Comparison of ENCODE assay signal across 8 cellular contexts in the genomic region with DNA sequence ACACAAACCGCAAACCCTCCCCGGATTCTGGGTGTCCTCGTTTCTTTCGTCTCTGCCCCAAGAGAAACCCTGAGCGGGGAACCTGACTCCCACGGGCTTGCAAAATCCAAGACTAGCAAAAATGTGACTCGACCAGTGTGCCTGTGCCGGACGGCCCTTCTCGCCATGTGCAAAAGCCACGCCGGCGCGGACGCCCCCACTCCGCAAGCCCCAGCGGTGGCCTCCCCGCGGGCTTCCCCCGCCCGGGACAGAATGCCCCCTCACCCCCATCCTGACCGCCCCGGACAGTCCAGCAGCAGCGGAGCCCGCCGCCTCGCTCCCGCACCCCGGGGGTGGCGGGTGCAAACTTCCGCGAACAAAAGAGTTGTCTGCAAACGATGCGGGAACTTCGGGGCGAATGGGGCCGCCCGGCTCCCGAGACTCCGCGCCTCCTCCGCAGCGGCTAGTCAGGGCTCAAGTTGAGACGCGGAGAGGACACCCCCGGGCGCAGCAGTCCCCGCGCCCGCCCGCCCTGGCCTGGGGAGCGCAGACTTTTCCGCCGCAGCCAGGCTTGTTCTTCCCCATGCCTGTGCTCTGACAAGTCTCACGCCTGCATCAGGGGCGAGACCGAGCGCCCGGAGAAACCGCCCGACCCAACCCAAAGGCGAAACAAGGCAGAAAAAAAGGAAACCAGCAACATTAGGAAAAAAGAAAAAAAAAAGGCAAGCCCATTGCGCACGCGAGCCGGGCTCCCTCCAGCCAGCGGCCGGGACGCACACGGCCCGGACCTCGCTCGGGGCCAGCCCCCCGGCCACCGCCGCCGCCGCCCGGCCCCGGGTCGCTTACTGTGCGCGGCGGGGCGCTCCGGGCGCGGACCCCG. TPM values are rescaled to one million over a fixed set of nuclear protein-coding genes. Genes with fewer than 3 reads are reported as not detected.
DNase-seq lines count a peak whose midpoint lies in the region; ATAC-seq and TF ChIP-seq lines count a peak whose summit lies in the region.

No MANE protein-coding gene starts in this region.

- H3K9me3 Mint-ChIP-seq in CD14-positive monocyte: no peaks in the 10 kb centered on the region

- peak overlapping the region; percentile 73 for H3K4me3 ChIP-seq in NB4 (ENCODE audit: low read depth, low read length)
- peak overlapping the region; percentile 86 for H3K4me3 ChIP-seq in adipocyte (ENCODE audit: low read length)
- H3K4me3 ChIP-seq in skeletal muscle cell (ENCODE audit: low read depth, low read length): peak overlapping the region; percentile 60

- TF ChIP-seq POLR2A in NB4 (IDR thresholded peaks at IDR 0.05; ENCODE audit: extremely low read depth, insufficient read length): no peak

- intact Hi-C loops in CD14-positive monocyte (cut with micrococcal nuclease): loop anchor here (2.0 to 5.0 kb wide), 6 partner anchors 25 to 213 kb away; no protein-coding TSS in a partner anchor

- no peak for DNase-seq in CD14-positive monocyte (ENCODE audit: low spot score)
- peak; percentile 88 for DNase-seq in NB4 (ENCODE audit: low read depth)
- DNase-seq in adipocyte (ENCODE audit: low read depth): peak; percentile 75
- peak; percentile 59 for DNase-seq in hepatic stellate cell (ENCODE audit: low spot score)
- DNase-seq in skeletal muscle cell (ENCODE audit: low read depth): no peak
- DNase-seq in KG1 (lab: John Stamatoyannopoulos, UW): no peak
- DNase-seq in NCI-H524 treated with DMSO at 0.1 percent for 48 hours (lab: John Stamatoyannopoulos, UW): no peak

- H3K4me3 Mint-ChIP-seq in CD14-positive monocyte: peak overlapping the region; percentile 99 to 100

- peaks cover 60% of the 10 kb centered on the region for H3K4me1 ChIP-seq in adipocyte (ENCODE audit: control insufficient read depth, insufficient read depth, low read length)

- peak; percentile 7 for ATAC-seq in GM21360 (IDR thresholded peaks at IDR 0.05; ENCODE audit: unreplicated experiment)

- peaks cover 2% of the 10 kb centered on the region in 3 donors for H3K27me3 Mint-ChIP-seq in CD14-positive monocyte (ENCODE audit: low read depth in 3 of 3)

- H3K4me1 Mint-ChIP-seq in CD14-positive monocyte: peaks cover 50% of the 10 kb centered on the region

- no peaks in the 10 kb centered on the region for H3K27me3 ChIP-seq in adipocyte (replicated peaks; ENCODE audit: control insufficient read depth, insufficient read depth, low read length)

- H3K9ac ChIP-seq in adipocyte (ENCODE audit: low read length): peak overlapping the region; percentile 88

- TF ChIP-seq CTCF in CD14-positive monocyte (IDR thresholded peaks at IDR 0.05): no peak
- no peak for TF ChIP-seq CTCF in NB4 (IDR thresholded peaks at IDR 0.05; ENCODE audit: low read depth, low read length)

- H3K36me3 ChIP-seq in adipocyte (ENCODE audit: control insufficient read depth, insufficient read depth, low read length, severe bottlenecking): no peaks in the 10 kb centered on the region

- peaks cover 29 to 30% of the 10 kb centered on the region in 2 donors for H3K36me3 Mint-ChIP-seq in CD14-positive monocyte

- H3K9me3 ChIP-seq in adipocyte (ENCODE audit: control insufficient read depth, low read length): no peaks in the 10 kb centered on the region

- peak overlapping the region; percentile 89 to 98 (median 95) for H3K27ac Mint-ChIP-seq in CD14-positive monocyte

RNA-seq across cellular contexts. Expression of a gene that starts 0.8 kb away (rescaled TPM):
- polyA plus RNA-seq in CD14-positive monocyte: 10 to 100 TPM in 1 of 2 donors, 1 to 10 TPM in 1; 5.8 to 12.6 TPM

RNA-seq across cellular contexts. Expression of a gene that starts 48.3 kb away (rescaled TPM):
- 10 to 100 TPM in 1 of 2 donors, 1 to 10 TPM in 1; 8.2 to 13.6 TPM for polyA plus RNA-seq in CD14-positive monocyte

RNA-seq across cellular contexts. Expression of a gene that starts 58.2 kb away (rescaled TPM):
- 10 to 100 TPM in 1 of 2 donors, 1 to 10 TPM in 1; 9.0 to 10.3 TPM for polyA plus RNA-seq in CD14-positive monocyte

Comparison
In these comparisons a context has a peak if more than half of its experiments do, and no peak if none do; other contexts are left out.
1. DNase-seq: peak in NB4 (single experiment), adipocyte (single experiment) and hepatic stellate cell (single experiment); none in CD14-positive monocyte (single experiment), skeletal muscle cell (single experiment), KG1 (single experiment) and NCI-H524 treated with DMSO at 0.1 percent for 48 hours (single experiment).
2. Peak in every context shown above with its lines, with median percentiles within 50 percentile points of each other: H3K4me3 ChIP-seq.